Comparison of ENCODE assay signal across 8 cellular contexts in the genomic region with DNA sequence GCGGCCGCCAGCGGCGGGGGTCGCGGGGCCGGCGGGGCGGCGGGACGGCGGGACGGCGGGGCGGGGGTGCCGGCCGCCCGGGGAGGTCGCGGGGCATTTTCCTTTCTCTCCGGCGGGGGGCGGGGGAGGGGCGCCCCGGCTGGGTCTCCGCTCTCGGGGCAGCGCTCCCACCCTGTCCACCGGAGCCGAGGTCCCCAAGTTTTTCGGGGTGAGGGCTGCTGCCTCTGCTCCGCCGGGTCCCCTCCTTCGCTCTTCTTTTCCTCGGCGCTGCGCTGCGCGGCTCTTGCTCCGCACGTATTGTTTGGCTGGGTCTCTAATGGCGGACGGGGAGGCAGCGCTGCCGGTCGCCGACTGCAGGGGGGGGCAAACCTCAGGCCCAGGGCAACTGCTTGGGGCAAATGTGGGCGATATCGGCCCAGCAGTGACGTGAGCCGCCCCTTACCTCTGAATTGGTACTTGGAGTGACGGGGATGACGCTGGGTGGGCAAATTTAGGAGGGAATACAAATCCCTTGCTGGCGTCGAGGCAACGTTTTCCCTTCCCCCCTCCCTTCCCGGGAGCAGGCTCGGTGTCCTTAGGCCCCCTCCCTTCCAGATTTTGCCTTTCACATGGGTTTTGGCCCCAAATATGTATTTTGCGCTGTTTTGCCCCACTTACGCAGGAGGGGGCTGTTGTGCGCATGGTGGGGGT. TPM values are rescaled to one million over a fixed set of nuclear protein-coding genes. Genes with fewer than 3 reads are reported as not detected.
A peak's percentile ranks its signal among the peaks of the same experiment; 100 is the strongest.
DNase-seq lines count a peak whose midpoint lies in the region; ATAC-seq and TF ChIP-seq lines count a peak whose summit lies in the region.

No MANE protein-coding gene starts in this region.

- peaks cover 34% of the 10 kb centered on the region for H3K4me1 Mint-ChIP-seq in chondrocyte (ENCODE audit: low read depth)

- no peaks in the 10 kb centered on the region for H3K9me3 Mint-ChIP-seq in chondrocyte (ENCODE audit: low read depth)

- peak overlapping the region; percentile 93 for H3K4me3 Mint-ChIP-seq in chondrocyte (ENCODE audit: unreplicated experiment)

- ATAC-seq in GM21381 (IDR thresholded peaks at IDR 0.05; ENCODE audit: unreplicated experiment) (peak; percentile 0), GM18517 (IDR thresholded peaks at IDR 0.05; ENCODE audit: unreplicated experiment) (no peak)

- TF ChIP-seq CTCF in chondrocyte (IDR thresholded peaks at IDR 0.05), result peak; percentile 5

- H3K36me3 Mint-ChIP-seq in chondrocyte (ENCODE audit: low read depth), result peaks cover 3% of the 10 kb centered on the region

- DNase-seq in Ammon's horn (ENCODE audit: low spot score) (peak; percentile 64), NCI-H1694 (lab: John Stamatoyannopoulos, UW) (peak; percentile 26), chondrocyte (ENCODE audit: low spot score) (no peak), left kidney (ENCODE audit: low read depth, low spot score) (peak; percentile 79)
- DNase-seq in activated CD4-positive, alpha-beta T cell treated with anti-CD3 and anti-CD28 coated beads for 24 hours (ENCODE audit: low read depth in 2 of 2), result peak; percentile 44 to 49
- peak; percentile 73 for DNase-seq in stimulated activated CD4-positive, alpha-beta T cell treated with anti-CD3 and anti-CD28 coated beads, Interleukin-2, amount 100 ng/mL, for 24 hours

- no peaks in the 10 kb centered on the region for H3K27me3 Mint-ChIP-seq in chondrocyte (ENCODE audit: low read depth)

- H3K27ac Mint-ChIP-seq in chondrocyte (ENCODE audit: unreplicated experiment), result peak overlapping the region; percentile 99

RNA-seq across cellular contexts. Expression of gene ZMYM2, which starts 0.8 kb away (rescaled TPM):
- total RNA-seq in chondrocyte, result 87.5 to 89.8 TPM (median 87.6 TPM) in 3 replicates
